In genomic region chr14:100570726-100571454, GRCh38 we compare ENCODE assay signal across 14 cellular contexts. TPM values are rescaled to one million over a fixed set of nuclear protein-coding genes. Genes with fewer than 3 reads are reported as not detected.
DNase-seq lines count a peak whose midpoint lies in the region; ATAC-seq and TF ChIP-seq lines count a peak whose summit lies in the region.
"Had no signal": no experiment of that assay in that cellular context is flagged by ENCODE, and none has a peak within 500 bp of the region (broad histone marks: within the 10 kb centered on the region; RNA-seq: fewer than 3 reads in every experiment).

No MANE protein-coding gene starts in this region.

- no peaks in the 10 kb centered on the region for H3K9me3 ChIP-seq in BLaER1 treated with 17β-estradiol and CSF1 and Interleukin-3, amounts not matched to agents 10 nM and 100 nM (replicated peaks in 1 of 11)
- no peaks in the 10 kb centered on the region for H3K9me3 ChIP-seq in HEK293 (ENCODE audit: control insufficient read depth, insufficient read depth, low read depth, low read length)
- no peaks in the 10 kb centered on the region for H3K9me3 ChIP-seq in T-helper 17 cell (ENCODE audit: control insufficient read depth, low read length, poor library complexity, severe bottlenecking)
- H3K9me3 ChIP-seq in neural progenitor cell (ENCODE audit: low read depth), result no peaks in the 10 kb centered on the region
- H3K9me3 ChIP-seq: Caco-2 had no signal

- POLR2A ChIA-PET in HEK293 (lab: Yijun Ruan, JAX), result no interaction called here
- POLR2A ChIA-PET in activated CD4-positive, alpha-beta T cell treated with anti-CD3 and anti-CD28 coated beads, Interleukin-2, amount 10 ng/mL, durations not matched to agents 7 days and 5 days (lab: Charles Lee), result no interaction called here

- H3K27ac ChIP-seq in BLaER1 treated with 17β-estradiol and CSF1 and Interleukin-3, amounts not matched to agents 10 nM and 100 nM, result no peak overlapping the region
- H3K27ac ChIP-seq in HEK293 (ENCODE audit: extremely low read depth, low read depth, low read length) (no peak overlapping the region), neural progenitor cell (no peak overlapping the region)
- H3K27ac ChIP-seq: HL-60 had no signal

- ATAC-seq in T-helper 17 cell (no peak), GM18505 (IDR thresholded peaks at IDR 0.05; ENCODE audit: unreplicated experiment) (no peak), HG02970 (IDR thresholded peaks at IDR 0.05; ENCODE audit: low FRiP score, unreplicated experiment) (no peak)
- ATAC-seq: K562 had no signal

- H3K36me3 Mint-ChIP-seq in T-helper 17 cell (ENCODE audit: low read depth) (no peaks in the 10 kb centered on the region), neural progenitor cell (no peaks in the 10 kb centered on the region)
- H3K36me3 Mint-ChIP-seq in activated CD4-positive, alpha-beta T cell treated with anti-CD3 and anti-CD28 coated beads, Interleukin-2, amount 10 ng/mL, durations not matched to agents 7 days and 5 days (ENCODE audit: low read depth), result no peaks in the 10 kb centered on the region
- H3K36me3 Mint-ChIP-seq: CD4-positive, CD25-positive, alpha-beta regulatory T cell had no signal

- TF ChIP-seq POLR2A in GM18505 (IDR thresholded peaks at IDR 0.05; ENCODE audit: borderline replicate concordance, extremely low read depth, insufficient read depth, insufficient read length), result no peak

- H4K20me1 ChIP-seq in BLaER1 treated with 17β-estradiol and CSF1 and Interleukin-3, amounts not matched to agents 10 nM and 100 nM, result peaks cover 0 to 63% (median 28%) of the 10 kb centered on the region in 11 experiments; a peak in 15 of 22 replicates
- H4K20me1 ChIP-seq in neural progenitor cell (ENCODE audit: low read depth), result no peaks in the 10 kb centered on the region

- peaks cover 16% of the 10 kb centered on the region for H3F3A ChIP-seq in neural progenitor cell (ENCODE audit: low read depth)

- H3K27me3 ChIP-seq in BLaER1 treated with 17β-estradiol and CSF1 and Interleukin-3, amounts not matched to agents 10 nM and 100 nM, result peaks cover 52 to 72% (median 63%) of the 10 kb centered on the region in 11 experiments
- peaks cover 49% of the 10 kb centered on the region for H3K27me3 ChIP-seq in neural progenitor cell

- TF ChIP-seq CTCF in HEK293 (tag by site-specific recombination; IDR thresholded peaks at IDR 0.05) (no peak), neural progenitor cell (IDR thresholded peaks at IDR 0.05) (no peak)

- H3K9ac ChIP-seq in BLaER1 treated with 17β-estradiol and CSF1 and Interleukin-3, amounts not matched to agents 10 nM and 100 nM, result no peak overlapping the region
- no peak overlapping the region for H3K9ac ChIP-seq in neural progenitor cell

- peaks cover 5% of the 10 kb centered on the region for H3K4me1 Mint-ChIP-seq in T-helper 17 cell
- peaks cover 2% of the 10 kb centered on the region for H3K4me1 Mint-ChIP-seq in activated CD4-positive, alpha-beta T cell treated with anti-CD3 and anti-CD28 coated beads, Interleukin-2, amount 10 ng/mL, durations not matched to agents 7 days and 5 days
- peaks cover 31% of the 10 kb centered on the region for H3K4me1 Mint-ChIP-seq in neural progenitor cell

- DNase-seq in T-helper 17 cell, result no peak
- no peak for DNase-seq in activated CD4-positive, alpha-beta T cell treated with anti-CD3 and anti-CD28 coated beads, Interleukin-2, amount 10 ng/mL, durations not matched to agents 7 days and 5 days
- no peak for DNase-seq in neural progenitor cell (ENCODE audit: low spot score)
- DNase-seq: AML-193; Caco-2; CD4-positive, CD25-positive, alpha-beta regulatory T cell; GOT3; H9 had no signal

- peak overlapping the region; percentile 43 for H3K27ac Mint-ChIP-seq in T-helper 17 cell
- H3K27ac Mint-ChIP-seq in activated CD4-positive, alpha-beta T cell treated with anti-CD3 and anti-CD28 coated beads, Interleukin-2, amount 10 ng/mL, durations not matched to agents 7 days and 5 days, result no peak overlapping the region
- H3K27ac Mint-ChIP-seq in neural progenitor cell, result no peak overlapping the region
- H3K27ac Mint-ChIP-seq: CD4-positive, CD25-positive, alpha-beta regulatory T cell; H9 had no signal

- CTCF ChIA-PET in HEK293 (lab: Yijun Ruan, JAX), result interaction anchor here (0.5 to 1.3 kb wide), 2 partner anchors 84 to 131 kb away, joined by 5 read pairs; no protein-coding TSS in a partner anchor
- CTCF ChIA-PET in activated CD4-positive, alpha-beta T cell treated with anti-CD3 and anti-CD28 coated beads, Interleukin-2, amount 10 ng/mL, durations not matched to agents 7 days and 5 days (lab: Charles Lee), result interaction anchor here (0.6 to 2.6 kb wide), 2 partner anchors 15 to 1810 kb away, joined by 3 to 5 read pairs; no protein-coding TSS in a partner anchor

- no peaks in the 10 kb centered on the region for H3K36me3 ChIP-seq in BLaER1 treated with 17β-estradiol and CSF1 and Interleukin-3, amounts not matched to agents 10 nM and 100 nM
- no peaks in the 10 kb centered on the region for H3K36me3 ChIP-seq in HEK293 (ENCODE audit: control insufficient read depth in 2 of 2, insufficient read depth in 1 of 2, low read length in 2 of 2)
- no peaks in the 10 kb centered on the region for H3K36me3 ChIP-seq in neural progenitor cell

- H3K79me2 ChIP-seq in neural progenitor cell (ENCODE audit: low read depth), result no peaks in the 10 kb centered on the region

- no peak overlapping the region for H2AFZ ChIP-seq in neural progenitor cell (replicated peaks)

- H3K27me3 Mint-ChIP-seq in T-helper 17 cell (peaks cover 41% of the 10 kb centered on the region), neural progenitor cell (ENCODE audit: insufficient read depth, low read depth) (peaks cover 40% of the 10 kb centered on the region)
- H3K27me3 Mint-ChIP-seq in activated CD4-positive, alpha-beta T cell treated with anti-CD3 and anti-CD28 coated beads, Interleukin-2, amount 10 ng/mL, durations not matched to agents 7 days and 5 days, result peaks cover 32% of the 10 kb centered on the region

- no peaks in the 10 kb centered on the region for H3K9me3 Mint-ChIP-seq in activated CD4-positive, alpha-beta T cell treated with anti-CD3 and anti-CD28 coated beads, Interleukin-2, amount 10 ng/mL, durations not matched to agents 7 days and 5 days
- no peaks in the 10 kb centered on the region for H3K9me3 Mint-ChIP-seq in neural progenitor cell
- H3K9me3 Mint-ChIP-seq: H9 had no signal

- no peak overlapping the region for H3K4me3 Mint-ChIP-seq in T-helper 17 cell
- no peak overlapping the region for H3K4me3 Mint-ChIP-seq in activated CD4-positive, alpha-beta T cell treated with anti-CD3 and anti-CD28 coated beads, Interleukin-2, amount 10 ng/mL, durations not matched to agents 7 days and 5 days
- no peak overlapping the region for H3K4me3 Mint-ChIP-seq in neural progenitor cell

- H3K4me1 ChIP-seq in BLaER1 treated with 17β-estradiol and CSF1 and Interleukin-3, amounts not matched to agents 10 nM and 100 nM, result peaks cover 28 to 99% (median 96%) of the 10 kb centered on the region in 10 experiments
- H3K4me1 ChIP-seq in HEK293 (ENCODE audit: control insufficient read depth, insufficient read depth, low read length), result no peaks in the 10 kb centered on the region; the same call in 1 of the 2 replicates
- H3K4me1 ChIP-seq in neural progenitor cell, result peaks cover 40% of the 10 kb centered on the region
- H3K4me1 ChIP-seq: Caco-2 had no signal

- no peak overlapping the region; a peak in 1 of 20 replicates for H3K4me3 ChIP-seq in BLaER1 treated with 17β-estradiol and CSF1 and Interleukin-3, amounts not matched to agents 10 nM and 100 nM
- no peak overlapping the region for H3K4me3 ChIP-seq in HEK293 (ENCODE audit: low read depth, low read length)
- no peak overlapping the region for H3K4me3 ChIP-seq in neural progenitor cell
- H3K4me3 ChIP-seq: K562 had no signal

- H3K4me2 ChIP-seq in BLaER1 treated with 17β-estradiol and CSF1 and Interleukin-3, amounts not matched to agents 10 nM and 100 nM, result peak overlapping the region; percentile 29 to 99 (median 74); a peak in 21 of 22 replicates
- H3K4me2 ChIP-seq in neural progenitor cell, result no peak overlapping the region

TF ChIP-seq in HEK293, 187 proteins besides CTCF, POLR2A, EP300 and RAD21 (continues in another document):
- TF ChIP-seq ZNF398 (tag by site-specific recombination; IDR thresholded peaks at IDR 0.05) (no peak), SCRT2 (tag by site-specific recombination; IDR thresholded peaks at IDR 0.05) (peak; percentile 70), ZFHX2 (tag by site-specific recombination; conservative IDR thresholded peaks at IDR 0.05) (peak; percentile 18; the same call in 1 of the 2 replicates), ZNF169 (tag by site-specific recombination; IDR thresholded peaks at IDR 0.05) (no peak)

RNA-seq across cellular contexts. Expression of gene BEGAIN, which starts 16.3 kb away (rescaled TPM):
- total RNA-seq in T-helper 17 cell (1 to 10 TPM in 1 of 2 donors, under 1 TPM in 1; 0.50 to 4.5 TPM), neural progenitor cell (ENCODE audit: low replicate concordance) (4.0 and 13.4 TPM in 2 replicates)
- under 1 TPM in 1 of 2 experiments, not detected in 1; 0.10 TPM for total RNA-seq in activated CD4-positive, alpha-beta T cell treated with anti-CD3 and anti-CD28 coated beads, Interleukin-2, amount 10 ng/mL, durations not matched to agents 7 days and 5 days
